Comparison of ENCODE assay signal across 8 cellular contexts in the genomic region with DNA sequence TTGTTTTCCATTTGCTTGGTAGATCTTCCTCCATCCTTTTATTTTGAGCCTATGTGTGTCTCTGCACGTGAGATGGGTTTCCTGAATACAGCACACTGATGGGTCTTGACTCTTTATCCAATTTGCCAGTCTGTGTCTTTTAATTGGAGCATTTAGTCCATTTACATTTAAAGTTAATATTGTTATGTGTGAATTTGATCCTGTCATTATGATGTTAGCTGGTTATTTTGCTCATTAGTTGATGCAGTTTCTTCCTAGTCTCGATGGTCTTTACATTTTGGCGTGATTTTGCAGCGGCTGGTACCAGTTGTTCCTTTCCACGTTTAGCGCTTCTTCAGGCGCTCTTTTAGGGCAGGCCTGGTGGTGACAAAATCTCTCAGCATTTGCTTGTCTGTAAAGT. TPM values are rescaled to one million over a fixed set of nuclear protein-coding genes. Genes with fewer than 3 reads are reported as not detected.
A peak's percentile ranks its signal among the peaks of the same experiment; 100 is the strongest.
DNase-seq lines count a peak whose midpoint lies in the region; ATAC-seq, FAIRE-seq and TF ChIP-seq lines count a peak whose summit lies in the region.
"Not testable (repeated sequence)": the region's sequence is repeated elsewhere in the genome, so short reads cannot be mapped to it uniquely, and the experiment has no call there.
"Had no signal": no experiment of that assay in that cellular context is flagged by ENCODE, and none has a peak within 500 bp of the region (broad histone marks: within the 10 kb centered on the region; RNA-seq: fewer than 3 reads in every experiment).

No MANE protein-coding gene starts in this region.

- H3K79me2 ChIP-seq in K562 (ENCODE audit: control insufficient read depth, insufficient read depth, low read length); HepG2 (ENCODE audit: insufficient read depth, low read length): not testable (repeated sequence)

- not testable (repeated sequence) for TF ChIP-seq CTCF in K562 (IDR thresholded peaks at IDR 0.05 in 2 of 3, conservative IDR thresholded peaks at IDR 0.05 in 1 of 3; ENCODE audit: insufficient read depth in 2 of 3, low read depth in 1 of 3, low read length in 3 of 3); HepG2 (CRISPR knock-in tag; IDR thresholded peaks at IDR 0.05)

- peaks cover 6 to 12% of the 10 kb centered on the region in 2 experiments; a peak in 4 of 5 replicates for H3K4me1 ChIP-seq in K562 (replicated peaks in 1 of 2; ENCODE audit: control insufficient read depth in 2 of 2, insufficient read depth in 2 of 2, low read length in 2 of 2)
- H3K4me1 ChIP-seq in HepG2 (ENCODE audit: insufficient read depth, low read length) = not testable (repeated sequence)

- CTCF ChIA-PET in K562 (lab: Yijun Ruan, JAX; ENCODE audit: low intra/inter-chr PET ratio); HepG2 (lab: Yijun Ruan, JAX; ENCODE audit: low intra/inter-chr PET ratio, low total read pairs): not testable (repeated sequence)

- not testable (repeated sequence) for H3K9me3 ChIP-seq in K562 (replicated peaks; ENCODE audit: control insufficient read depth, insufficient read depth, low read depth, low read length); HepG2 (ENCODE audit: low read length)

- BruUV-seq in K562 (replicated peaks; lab: Mats Ljungman, UMichigan) = not testable (repeated sequence)
- BruUV-seq in HepG2 (replicated peaks; lab: Mats Ljungman, UMichigan) = TSS peak; percentile 63

- not testable (repeated sequence) for H4K20me1 ChIP-seq in K562 (replicated peaks; ENCODE audit: control insufficient read depth, insufficient read depth, low read length); HepG2 (ENCODE audit: insufficient read depth, low read length)

- H3K36me3 ChIP-seq in K562 (ENCODE audit: control insufficient read depth, insufficient read depth, low read length); HepG2 (replicated peaks in 1 of 2; ENCODE audit: control insufficient read depth in 1 of 2, insufficient read depth in 2 of 2, low read length in 2 of 2): not testable (repeated sequence)

- not testable (repeated sequence) for H3K9me1 ChIP-seq in K562 (ENCODE audit: control insufficient read depth, insufficient read depth, low read length)

- not testable (repeated sequence) for H3K4me3 ChIP-seq in K562; HepG2 (replicated peaks in 1 of 3; ENCODE audit: insufficient read depth in 1 of 3, low read depth in 2 of 3, low read length in 3 of 3)

- H2AFZ ChIP-seq in K562 (ENCODE audit: low read depth, low read length); HepG2 (ENCODE audit: low read length): not testable (repeated sequence)

- TF ChIP-seq POLR2A in K562 (conservative IDR thresholded peaks at IDR 0.05); HepG2 (IDR thresholded peaks at IDR 0.05; ENCODE audit: insufficient read depth in 1 of 2, low read depth in 2 of 2, low read length in 2 of 2): not testable (repeated sequence)

- TF ChIP-seq RAD21 in K562 (CRISPR knock-in tag; conservative IDR thresholded peaks at IDR 0.05 in 1 of 2, IDR thresholded peaks at IDR 0.05 in 1 of 2); HepG2 (CRISPR knock-in tag; IDR thresholded peaks at IDR 0.05): not testable (repeated sequence)

- not testable (repeated sequence) for TF ChIP-seq EP300 in K562 (IDR thresholded peaks at IDR 0.05; ENCODE audit: low read length); HepG2 (IDR thresholded peaks at IDR 0.05; ENCODE audit: low read depth in 2 of 2, low read length in 2 of 2); HepG2 (CRISPR knock-in tag; IDR thresholded peaks at IDR 0.05; ENCODE audit: borderline replicate concordance)

- in situ Hi-C loops in K562 (cut with MboI); HepG2 (cut with HindIII; ENCODE audit: extremely low pct_ligation_motif_present, low pct_unique_long_range_greater_than_20kb): not testable (repeated sequence)

- not testable (repeated sequence) for H3K4me2 ChIP-seq in K562 (ENCODE audit: insufficient read depth, low read length); HepG2 (ENCODE audit: low read depth, low read length)

- H3K27ac ChIP-seq in K562 (ENCODE audit: extremely low read depth, low read depth, low read length); HepG2 (ENCODE audit: extremely low read length, insufficient read depth, low read length): not testable (repeated sequence)

- H3K27me3 ChIP-seq in K562 (ENCODE audit: control insufficient read depth in 2 of 2, insufficient read depth in 2 of 2, low read length in 2 of 2); HepG2 (ENCODE audit: control insufficient read depth in 1 of 2, insufficient read depth in 2 of 2, low read length in 2 of 2): not testable (repeated sequence)

- not testable (repeated sequence) for ATAC-seq in K562, HepG2

- POLR2A ChIA-PET in K562 (lab: Yijun Ruan, JAX); HepG2 (lab: Yijun Ruan, JAX): not testable (repeated sequence)

- FAIRE-seq in K562 (lab: Jason Lieb, UNC); HepG2 (lab: Jason Lieb, UNC): not testable (repeated sequence)

- not testable (repeated sequence) for H3K9ac ChIP-seq in K562 (ENCODE audit: insufficient read depth in 1 of 2, low read depth in 2 of 2, low read length in 2 of 2); HepG2 (ENCODE audit: insufficient read depth, low read depth, low read length)

- intact Hi-C loops in K562 (cut with micrococcal nuclease); HepG2 (cut with micrococcal nuclease; ENCODE audit: unreplicated experiment): not testable (repeated sequence)

- 81% methylated on average over 6 of the region's 7 CpGs for WGBS in K562 (ENCODE audit: insufficient coverage, low coverage, missing lambda C conversion rate)
- 97% methylated on average over 6 of the region's 7 CpGs for WGBS in HepG2 (ENCODE audit: low lambda C conversion rate)

- DNase-seq in K562 (ENCODE audit: extremely low read depth in 1 of 4, low spot score in 3 of 4); HepG2 (ENCODE audit: low spot score): not testable (repeated sequence)

RNA-seq across cellular contexts. Expression of gene IQUB, which starts 7.9 kb away (rescaled TPM):
- total RNA-seq in K562 (2011; cell fraction: chromatin; rRNA removed; ENCODE audit: low replicate concordance) = 2.5 and 10.0 TPM in 2 replicates
- 1.7 and 2.1 TPM in 2 replicates for total RNA-seq in K562 (2011; cell fraction: nucleolus; rRNA removed)
- 5.5 and 7.8 TPM in 2 replicates for total RNA-seq in K562 (2011; cell fraction: nucleoplasm; rRNA removed)
- 0.98 and 1.3 TPM in 2 replicates for total RNA-seq in K562 (2014; rRNA removed)
- 2.4 and 3.1 TPM in 2 replicates for total RNA-seq in K562 (2014; rRNA removed; fragmentation: Illumina TruSeq; extraction: Trizol)
- 2.0 and 2.6 TPM in 2 replicates for total RNA-seq in K562 (2015; rRNA removed; fragmentation: Illumina TruSeq; extraction: Trizol)
- total RNA-seq in K562 (2021) = 1.1 and 1.9 TPM in 2 replicates
- 0.69 and 1.3 TPM in 2 replicates for polyA plus RNA-seq in K562 (2011; rRNA removed)
- 0.21 and 0.62 TPM in 2 replicates for polyA plus RNA-seq in K562 (2011; cell fraction: cytosol; rRNA removed)
- 1.3 and 1.5 TPM in 2 replicates for polyA plus RNA-seq in K562 (2011; cell fraction: nucleus; rRNA removed)
- polyA plus RNA-seq in K562 (2012) = 1.7 and 2.7 TPM in 2 replicates
- 1.4 and 1.6 TPM in 2 replicates for polyA plus RNA-seq in K562 (2014; fragmentation: Illumina TruSeq; extraction: Trizol)
- polyA plus RNA-seq in K562 (2014; fragmentation: Nextera tagmentation; extraction: Ambion mirVana) = 1 to 10 TPM; 1.3 to 1.7 TPM
- polyA plus RNA-seq in K562 (2014; rRNA removed) = 0.58 and 0.62 TPM in 2 replicates
- polyA minus RNA-seq in K562 (2011; rRNA and poly(A)+ RNA removed) = 1.9 and 3.4 TPM in 2 replicates
- polyA minus RNA-seq in K562 (2011; cell fraction: cytosol; rRNA and poly(A)+ RNA removed) = 0.73 and 1.2 TPM in 2 replicates
- 5.7 and 6.2 TPM in 2 replicates for polyA minus RNA-seq in K562 (2011; cell fraction: nucleus; rRNA and poly(A)+ RNA removed)
- 0.07 and 0.31 TPM in 2 replicates for total RNA-seq in HepG2 (2016; rRNA removed; fragmentation: Illumina TruSeq; extraction: Trizol)
- 0.09 and 0.30 TPM in 2 replicates for total RNA-seq in HepG2 (2016; cell fraction: cytosol; rRNA removed; fragmentation: Illumina TruSeq; extraction: Trizol; ENCODE audit: low read depth)
- total RNA-seq in HepG2 (2016; cell fraction: insoluble cytoplasmic fraction; rRNA removed; fragmentation: Illumina TruSeq; extraction: Trizol) = 0.06 TPM in 1 of 2 replicates, not detected in the other
- 0.09 and 0.28 TPM in 2 replicates for total RNA-seq in HepG2 (2016; cell fraction: membrane; rRNA removed; fragmentation: Illumina TruSeq; extraction: Trizol)
- 0.16 TPM in 1 of 2 replicates, not detected in the other for total RNA-seq in HepG2 (2016; cell fraction: nucleus; rRNA removed; fragmentation: Illumina TruSeq; extraction: Trizol)
- 0.10 TPM in 1 of 2 replicates, not detected in the other for polyA plus RNA-seq in HepG2 (2011; rRNA removed)
- 0.05 TPM in 1 of 2 replicates, not detected in the other for polyA plus RNA-seq in HepG2 (2011; cell fraction: cytosol; rRNA removed)
- polyA plus RNA-seq in HepG2 (2011; cell fraction: nucleus; rRNA removed) = not detected in 2 replicates
- 0.11 and 0.15 TPM in 2 replicates for polyA plus RNA-seq in HepG2 (2012)
- 0.03 and 0.10 TPM in 2 replicates for polyA plus RNA-seq in HepG2 (2016; cell fraction: cytosol; fragmentation: Illumina TruSeq; extraction: Trizol; ENCODE audit: low read depth)
- 0.08 TPM in 1 of 2 replicates, not detected in the other for polyA plus RNA-seq in HepG2 (2016; cell fraction: insoluble cytoplasmic fraction; fragmentation: Illumina TruSeq; extraction: Trizol; ENCODE audit: low read depth)
- polyA plus RNA-seq in HepG2 (2016; cell fraction: membrane; fragmentation: Illumina TruSeq; extraction: Trizol; ENCODE audit: low read depth) = not detected in 2 replicates
- not detected in 2 replicates for polyA plus RNA-seq in HepG2 (2016; cell fraction: nucleus; fragmentation: Illumina TruSeq; extraction: Trizol; ENCODE audit: insufficient read depth, low read depth)
- not detected in 2 replicates for polyA minus RNA-seq in HepG2 (2011; rRNA and poly(A)+ RNA removed; ENCODE audit: low replicate concordance)
- not detected in 2 replicates for polyA minus RNA-seq in HepG2 (2011; cell fraction: cytosol; rRNA and poly(A)+ RNA removed)
- polyA minus RNA-seq in HepG2 (2011; cell fraction: nucleus; rRNA and poly(A)+ RNA removed) = 0.26 and 0.50 TPM in 2 replicates
- total RNA-seq: CD4-positive, alpha-beta T cell; CD4-positive, CD25-positive, alpha-beta regulatory T cell; CD8-positive, alpha-beta memory T cell; CD8-positive, alpha-beta T cell had no signal
- polyA plus RNA-seq: CD14-positive monocyte; CD4-positive, alpha-beta memory T cell had no signal

RNA-seq across cellular contexts. Expression of gene NDUFA5, which starts 31.1 kb away (rescaled TPM):
- 25.5 and 92.7 TPM in 2 replicates for total RNA-seq in K562 (2011; cell fraction: chromatin; rRNA removed; ENCODE audit: low replicate concordance)
- 20.7 and 22.5 TPM in 2 replicates for total RNA-seq in K562 (2011; cell fraction: nucleolus; rRNA removed)
- 62.4 and 97.6 TPM in 2 replicates for total RNA-seq in K562 (2011; cell fraction: nucleoplasm; rRNA removed)
- 187 and 199 TPM in 2 replicates for total RNA-seq in K562 (2014; rRNA removed)
- 377 and 418 TPM in 2 replicates for total RNA-seq in K562 (2014; rRNA removed; fragmentation: Illumina TruSeq; extraction: Trizol)
- 324 and 363 TPM in 2 replicates for total RNA-seq in K562 (2015; rRNA removed; fragmentation: Illumina TruSeq; extraction: Trizol)
- 244 and 267 TPM in 2 replicates for total RNA-seq in K562 (2021)
- 85.5 and 155 TPM in 2 replicates for polyA plus RNA-seq in K562 (2011; rRNA removed)
- polyA plus RNA-seq in K562 (2011; cell fraction: cytosol; rRNA removed) = 4.9 and 17.7 TPM in 2 replicates
- 25.9 and 32.6 TPM in 2 replicates for polyA plus RNA-seq in K562 (2011; cell fraction: nucleus; rRNA removed)
- 154 and 254 TPM in 2 replicates for polyA plus RNA-seq in K562 (2012)
- polyA plus RNA-seq in K562 (2014; fragmentation: Illumina TruSeq; extraction: Trizol) = 257 and 269 TPM in 2 replicates
- 100 to 1,000 TPM; 669 to 677 TPM for polyA plus RNA-seq in K562 (2014; fragmentation: Nextera tagmentation; extraction: Ambion mirVana)
- polyA plus RNA-seq in K562 (2014; rRNA removed) = 245 and 254 TPM in 2 replicates
- 59.6 and 72.6 TPM in 2 replicates for polyA minus RNA-seq in K562 (2011; rRNA and poly(A)+ RNA removed)
- polyA minus RNA-seq in K562 (2011; cell fraction: cytosol; rRNA and poly(A)+ RNA removed) = 41.1 and 61.1 TPM in 2 replicates
- 65.4 and 83.4 TPM in 2 replicates for polyA minus RNA-seq in K562 (2011; cell fraction: nucleus; rRNA and poly(A)+ RNA removed)
- 55.9 and 79.6 TPM in 2 replicates for total RNA-seq in HepG2 (2016; rRNA removed; fragmentation: Illumina TruSeq; extraction: Trizol)
- 7.1 and 9.3 TPM in 2 replicates for total RNA-seq in HepG2 (2016; cell fraction: cytosol; rRNA removed; fragmentation: Illumina TruSeq; extraction: Trizol; ENCODE audit: low read depth)
- 54.4 and 89.4 TPM in 2 replicates for total RNA-seq in HepG2 (2016; cell fraction: insoluble cytoplasmic fraction; rRNA removed; fragmentation: Illumina TruSeq; extraction: Trizol)
- total RNA-seq in HepG2 (2016; cell fraction: membrane; rRNA removed; fragmentation: Illumina TruSeq; extraction: Trizol) = 18.1 and 25.2 TPM in 2 replicates
- total RNA-seq in HepG2 (2016; cell fraction: nucleus; rRNA removed; fragmentation: Illumina TruSeq; extraction: Trizol) = 32.2 and 34.7 TPM in 2 replicates
- polyA plus RNA-seq in HepG2 (2011; rRNA removed) = 10.7 and 16.9 TPM in 2 replicates
- 3.1 and 6.6 TPM in 2 replicates for polyA plus RNA-seq in HepG2 (2011; cell fraction: cytosol; rRNA removed)
- polyA plus RNA-seq in HepG2 (2011; cell fraction: nucleus; rRNA removed) = 4.5 and 6.9 TPM in 2 replicates
- 25.0 and 58.6 TPM in 2 replicates for polyA plus RNA-seq in HepG2 (2012)
- polyA plus RNA-seq in HepG2 (2016; cell fraction: cytosol; fragmentation: Illumina TruSeq; extraction: Trizol; ENCODE audit: low read depth) = 11.5 and 12.0 TPM in 2 replicates
- polyA plus RNA-seq in HepG2 (2016; cell fraction: insoluble cytoplasmic fraction; fragmentation: Illumina TruSeq; extraction: Trizol; ENCODE audit: low read depth) = 122 and 134 TPM in 2 replicates
- polyA plus RNA-seq in HepG2 (2016; cell fraction: membrane; fragmentation: Illumina TruSeq; extraction: Trizol; ENCODE audit: low read depth) = 22.0 and 24.5 TPM in 2 replicates
- polyA plus RNA-seq in HepG2 (2016; cell fraction: nucleus; fragmentation: Illumina TruSeq; extraction: Trizol; ENCODE audit: insufficient read depth, low read depth) = 56.4 and 58.4 TPM in 2 replicates
- 3.4 and 7.2 TPM in 2 replicates for polyA minus RNA-seq in HepG2 (2011; rRNA and poly(A)+ RNA removed; ENCODE audit: low replicate concordance)
- polyA minus RNA-seq in HepG2 (2011; cell fraction: cytosol; rRNA and poly(A)+ RNA removed) = 14.1 and 16.6 TPM in 2 replicates
- polyA minus RNA-seq in HepG2 (2011; cell fraction: nucleus; rRNA and poly(A)+ RNA removed) = 35.7 and 38.1 TPM in 2 replicates
